8 cellular contexts compared by ENCODE assay signal in genomic region chr5:165630211-165630866, GRCh38.
A peak's percentile ranks its signal among the peaks of the same experiment; 100 is the strongest.
DNase-seq lines count a peak whose midpoint lies in the region; ATAC-seq lines count a peak whose summit lies in the region.

No MANE protein-coding gene starts in this region.

- H3K27ac Mint-ChIP-seq in stimulated activated naive B cell treated with anti-CD40 and anti-IgM and Interleukin-4, amounts not matched to agents 10 μg/mL and 1 μg/mL and 100 μg/mL, for 72 hours: no peak overlapping the region
- no peak overlapping the region for H3K27ac Mint-ChIP-seq in T-helper 17 cell

- DNase-seq in D341Med (ENCODE audit: low spot score) (peak; percentile 64), NCI-H748 (lab: John Stamatoyannopoulos, UW; ENCODE audit: unreplicated experiment) (peak; percentile 65), astrocyte of the hippocampus (ENCODE audit: low read depth, low spot score) (peak; percentile 87), iPS-NIHi11 (ENCODE audit: low spot score) (peak; percentile 64), T-helper 17 cell (no peak)
- peak; percentile 6 for DNase-seq in stimulated activated naive B cell treated with anti-CD40 and anti-IgM and Interleukin-4, amounts not matched to agents 10 μg/mL and 1 μg/mL and 100 μg/mL, for 72 hours

- no peaks in the 10 kb centered on the region for H3K36me3 Mint-ChIP-seq in stimulated activated naive B cell treated with anti-CD40 and anti-IgM and Interleukin-4, amounts not matched to agents 10 μg/mL and 1 μg/mL and 100 μg/mL, for 72 hours
- no peaks in the 10 kb centered on the region for H3K36me3 Mint-ChIP-seq in T-helper 17 cell (ENCODE audit: low read depth)

- H3K9me3 ChIP-seq in T-helper 17 cell (ENCODE audit: control insufficient read depth, low read length, poor library complexity, severe bottlenecking): peaks cover 4% of the 10 kb centered on the region

- H3K4me1 Mint-ChIP-seq in stimulated activated naive B cell treated with anti-CD40 and anti-IgM and Interleukin-4, amounts not matched to agents 10 μg/mL and 1 μg/mL and 100 μg/mL, for 72 hours: peaks cover 0 to 3% of the 10 kb centered on the region in 2 donors
- no peaks in the 10 kb centered on the region for H3K4me1 Mint-ChIP-seq in T-helper 17 cell

- H3K27me3 Mint-ChIP-seq in stimulated activated naive B cell treated with anti-CD40 and anti-IgM and Interleukin-4, amounts not matched to agents 10 μg/mL and 1 μg/mL and 100 μg/mL, for 72 hours: no peaks in the 10 kb centered on the region
- no peaks in the 10 kb centered on the region for H3K27me3 Mint-ChIP-seq in T-helper 17 cell

- H3K9me3 Mint-ChIP-seq in stimulated activated naive B cell treated with anti-CD40 and anti-IgM and Interleukin-4, amounts not matched to agents 10 μg/mL and 1 μg/mL and 100 μg/mL, for 72 hours: no peaks in the 10 kb centered on the region

- no peak overlapping the region for H3K4me3 Mint-ChIP-seq in stimulated activated naive B cell treated with anti-CD40 and anti-IgM and Interleukin-4, amounts not matched to agents 10 μg/mL and 1 μg/mL and 100 μg/mL, for 72 hours
- no peak overlapping the region for H3K4me3 Mint-ChIP-seq in T-helper 17 cell

- ATAC-seq in GM19035 (IDR thresholded peaks at IDR 0.05; ENCODE audit: unreplicated experiment) (peak; percentile 86), HG03342 (IDR thresholded peaks at IDR 0.05; ENCODE audit: unreplicated experiment) (peak; percentile 83), T-helper 17 cell (no peak)
- ATAC-seq in stimulated activated naive B cell treated with anti-CD40 and anti-IgM and Interleukin-4, amounts not matched to agents 10 μg/mL and 1 μg/mL and 100 μg/mL, for 72 hours (replicated peaks): peak; percentile 65 to 74

Comparison
In these comparisons a context has a peak if more than half of its experiments do, and no peak if none do; other contexts are left out.
1. DNase-seq: peak in D341Med (single experiment), NCI-H748 (single experiment), astrocyte of the hippocampus (single experiment), iPS-NIHi11 (single experiment) and stimulated activated naive B cell treated with anti-CD40 and anti-IgM and Interleukin-4, amounts not matched to agents 10 μg/mL and 1 μg/mL and 100 μg/mL, for 72 hours (single experiment); none in T-helper 17 cell (0 of 3).